In genomic region chr11:7495997-7496545, GRCh38 we compare ENCODE assay signal across 9 cellular contexts. TPM values are rescaled to one million over a fixed set of nuclear protein-coding genes. Genes with fewer than 3 reads are reported as not detected.
A peak's percentile ranks its signal among the peaks of the same experiment; 100 is the strongest.
DNase-seq lines count a peak whose midpoint lies in the region; ATAC-seq, FAIRE-seq and TF ChIP-seq lines count a peak whose summit lies in the region.
"Had no signal": no experiment of that assay in that cellular context is flagged by ENCODE, and none has a peak within 500 bp of the region (broad histone marks: within the 10 kb centered on the region; RNA-seq: fewer than 3 reads in every experiment).

No MANE protein-coding gene starts in this region.

- H3K4me1 ChIP-seq in HAP-1, result peaks cover 24% of the 10 kb centered on the region

- no peak for DNase-seq in GM12892 (ENCODE audit: insufficient read length)
- no peak for DNase-seq in bronchial epithelial cell (ENCODE audit: low read depth)
- DNase-seq in HuH-7.5 (ENCODE audit: low spot score), result no peak
- no peak for DNase-seq in NCI-H1930 (lab: John Stamatoyannopoulos, UW)
- DNase-seq in HAP-1 (ENCODE audit: low spot score in 2 of 2), result no peak
- no peak for DNase-seq in head of caudate nucleus

- TF ChIP-seq POLR2A in GM12892 (IDR thresholded peaks at IDR 0.05; ENCODE audit: low read depth, low read length), result no peak

- intact Hi-C loops in head of caudate nucleus (cut with DNase I), result no loop called here

- ATAC-seq in GM19467 (IDR thresholded peaks at IDR 0.05; ENCODE audit: unreplicated experiment) (peak; percentile 82), HG03196 (IDR thresholded peaks at IDR 0.05; ENCODE audit: unreplicated experiment) (peak; percentile 84)

- FAIRE-seq in GM12892 (lab: Jason Lieb, UNC), result peak; percentile 94
- peak; percentile 47 for FAIRE-seq in bronchial epithelial cell (lab: Jason Lieb, UNC)

- H3K4me3 ChIP-seq in bronchial epithelial cell (ENCODE audit: low read depth, low read length), result no peak overlapping the region
- no peak overlapping the region for H3K4me3 ChIP-seq in HAP-1

- H3K9me3 ChIP-seq in HAP-1, result no peaks in the 10 kb centered on the region

- no peak for TF ChIP-seq CTCF in bronchial epithelial cell (IDR thresholded peaks at IDR 0.05; ENCODE audit: insufficient read depth, low read length, severe bottlenecking)

- H3K27me3 ChIP-seq in bronchial epithelial cell (ENCODE audit: control insufficient read depth, insufficient read depth, low read length) (no peaks in the 10 kb centered on the region), HAP-1 (ENCODE audit: low read depth) (no peaks in the 10 kb centered on the region)

- in situ Hi-C loops in HAP-1 (cut with MboI; ENCODE audit: low sequenced_read_pairs), result no loop called here

- H3K36me3 ChIP-seq in bronchial epithelial cell (ENCODE audit: control insufficient read depth, insufficient read depth, low read length) (no peaks in the 10 kb centered on the region), HAP-1 (replicated peaks) (no peaks in the 10 kb centered on the region)

RNA-seq across cellular contexts. Expression of gene OLFML1, which starts 10.8 kb away (rescaled TPM):
- 0.64 TPM for polyA plus RNA-seq in GM12892 (2012; ENCODE audit: missing spikeins)
- total RNA-seq in bronchial epithelial cell, result not detected in 2 replicates
- total RNA-seq: kidney epithelial cell had no signal

RNA-seq across cellular contexts. Expression of gene PPFIBP2, which starts 17.7 kb away (rescaled TPM):
- polyA plus RNA-seq in GM12892 (2012; ENCODE audit: missing spikeins), result 42.0 TPM
- total RNA-seq in bronchial epithelial cell, result 15.0 and 41.6 TPM in 2 replicates
